In genomic region chrX:10989386-10989785, GRCh38 we compare ENCODE assay signal across 27 cellular contexts.
A peak's percentile ranks its signal among the peaks of the same experiment; 100 is the strongest.
DNase-seq lines count a peak whose midpoint lies in the region; ATAC-seq and TF ChIP-seq lines count a peak whose summit lies in the region.
"Had no signal": no experiment of that assay in that cellular context is flagged by ENCODE, and none has a peak within 500 bp of the region (broad histone marks: within the 10 kb centered on the region; RNA-seq: fewer than 3 reads in every experiment).

No MANE protein-coding gene starts in this region.

- no peaks in the 10 kb centered on the region for H3K4me1 ChIP-seq in psoas muscle
- H3K4me1 ChIP-seq: body of pancreas, colonic mucosa, vagina had no signal

- no peaks in the 10 kb centered on the region for H3K27me3 Mint-ChIP-seq in WTC11 (ENCODE audit: low read depth)
- no peaks in the 10 kb centered on the region for H3K27me3 Mint-ChIP-seq in activated naive CD8-positive, alpha-beta T cell treated with anti-CD3 and anti-CD28 coated beads for 36 hours
- no peaks in the 10 kb centered on the region for H3K27me3 Mint-ChIP-seq in activated naive CD4-positive, alpha-beta T cell treated with anti-CD3 and anti-CD28 coated beads for 36 hours (ENCODE audit: low read depth)
- H3K27me3 Mint-ChIP-seq: activated CD4-positive, alpha-beta T cell treated with anti-CD3 and anti-CD28 coated beads, Interleukin-2, amount 10 ng/mL, durations not matched to agents 24 days and 14 days; activated naive CD8-positive, alpha-beta T cell; stimulated activated memory B cell treated with anti-CD40 and anti-IgM and Interleukin-4, amounts not matched to agents 10 μg/mL and 1 μg/mL and 100 μg/mL, for 72 hours had no signal

- in situ Hi-C loops in ACHN (cut with HindIII; ENCODE audit: low pct_ligation_motif_present, low pct_unique_long_range_greater_than_20kb, low sequenced_read_pairs), result no loop called here

- no peak overlapping the region for H3K27ac Mint-ChIP-seq in WTC11
- H3K27ac Mint-ChIP-seq in activated naive CD8-positive, alpha-beta T cell treated with anti-CD3 and anti-CD28 coated beads for 36 hours, result no peak overlapping the region
- no peak overlapping the region for H3K27ac Mint-ChIP-seq in activated naive CD4-positive, alpha-beta T cell treated with anti-CD3 and anti-CD28 coated beads for 36 hours
- H3K27ac Mint-ChIP-seq: activated CD4-positive, alpha-beta T cell treated with anti-CD3 and anti-CD28 coated beads, Interleukin-2, amount 10 ng/mL, durations not matched to agents 24 days and 14 days; activated naive CD8-positive, alpha-beta T cell; CD14-positive monocyte; nephron progenitor cell; stimulated activated memory B cell treated with anti-CD40 and anti-IgM and Interleukin-4, amounts not matched to agents 10 μg/mL and 1 μg/mL and 100 μg/mL, for 72 hours had no signal

- TF ChIP-seq CTCF in WTC11 (IDR thresholded peaks at IDR 0.05) (no peak), psoas muscle (IDR thresholded peaks at IDR 0.05) (no peak)

- no peak overlapping the region for H3K4me3 ChIP-seq in psoas muscle
- H3K4me3 ChIP-seq: body of pancreas, colonic mucosa, MG63, vagina had no signal

- no peak overlapping the region for H3K27ac ChIP-seq in psoas muscle
- H3K27ac ChIP-seq: body of pancreas, colonic mucosa, vagina had no signal

- 69 to 77% (median 75%) methylated on average over 3 of the region's 3 CpGs for WGBS in psoas muscle, 3 donors

- H3K4me3 Mint-ChIP-seq in WTC11, result no peak overlapping the region
- H3K4me3 Mint-ChIP-seq in activated naive CD8-positive, alpha-beta T cell treated with anti-CD3 and anti-CD28 coated beads for 36 hours, result no peak overlapping the region
- H3K4me3 Mint-ChIP-seq in activated naive CD4-positive, alpha-beta T cell treated with anti-CD3 and anti-CD28 coated beads for 36 hours, result no peak overlapping the region
- H3K4me3 Mint-ChIP-seq: activated CD4-positive, alpha-beta T cell treated with anti-CD3 and anti-CD28 coated beads, Interleukin-2, amount 10 ng/mL, durations not matched to agents 24 days and 14 days; activated naive CD8-positive, alpha-beta T cell; CD14-positive monocyte; nephron progenitor cell; stimulated activated memory B cell treated with anti-CD40 and anti-IgM and Interleukin-4, amounts not matched to agents 10 μg/mL and 1 μg/mL and 100 μg/mL, for 72 hours had no signal

- no peaks in the 10 kb centered on the region for H3K9me3 ChIP-seq in psoas muscle
- H3K9me3 ChIP-seq: body of pancreas, colonic mucosa, MG63, vagina had no signal

- no peaks in the 10 kb centered on the region for H3K36me3 ChIP-seq in psoas muscle (ENCODE audit: insufficient read depth in 1 of 2, low read depth in 1 of 2)
- H3K36me3 ChIP-seq: colonic mucosa, MG63, vagina had no signal

- POLR2A ChIA-PET in WTC11 (lab: Charles Lee), result no interaction called here

- H3K9me3 Mint-ChIP-seq in WTC11, result no peaks in the 10 kb centered on the region
- no peaks in the 10 kb centered on the region for H3K9me3 Mint-ChIP-seq in activated naive CD8-positive, alpha-beta T cell treated with anti-CD3 and anti-CD28 coated beads for 36 hours
- H3K9me3 Mint-ChIP-seq in activated naive CD4-positive, alpha-beta T cell treated with anti-CD3 and anti-CD28 coated beads for 36 hours, result peaks cover 2% of the 10 kb centered on the region
- H3K9me3 Mint-ChIP-seq: stimulated activated memory B cell treated with anti-CD40 and anti-IgM and Interleukin-4, amounts not matched to agents 10 μg/mL and 1 μg/mL and 100 μg/mL, for 72 hours had no signal

- intact Hi-C loops in activated naive CD4-positive, alpha-beta T cell treated with anti-CD3 and anti-CD28 coated beads for 36 hours (cut with micrococcal nuclease), result no loop called here
- intact Hi-C loops in psoas muscle (cut with DNase I), result no loop called here

- ATAC-seq in WTC11 (0 out of 2 replicates have a peak, but pooled peaks have one; percentile 34), psoas muscle (no peak)
- ATAC-seq: body of pancreas; PC-3; stimulated activated memory B cell treated with anti-CD40 and anti-IgM and Interleukin-4, amounts not matched to agents 10 μg/mL and 1 μg/mL and 100 μg/mL, for 72 hours had no signal

- H3K36me3 Mint-ChIP-seq in WTC11, result no peaks in the 10 kb centered on the region
- no peaks in the 10 kb centered on the region for H3K36me3 Mint-ChIP-seq in activated naive CD8-positive, alpha-beta T cell treated with anti-CD3 and anti-CD28 coated beads for 36 hours
- H3K36me3 Mint-ChIP-seq in activated naive CD4-positive, alpha-beta T cell treated with anti-CD3 and anti-CD28 coated beads for 36 hours (ENCODE audit: low read depth), result no peaks in the 10 kb centered on the region
- H3K36me3 Mint-ChIP-seq: activated naive CD8-positive, alpha-beta T cell; CD14-positive monocyte; stimulated activated memory B cell treated with anti-CD40 and anti-IgM and Interleukin-4, amounts not matched to agents 10 μg/mL and 1 μg/mL and 100 μg/mL, for 72 hours had no signal

- DNase-seq in ACHN, result peak; percentile 19
- DNase-seq in HS-27A (ENCODE audit: low read depth), result peak; percentile 36
- DNase-seq in WTC11 (ENCODE audit: low spot score), result no peak
- peak; percentile 31 for DNase-seq in kidney tubule cell (ENCODE audit: low spot score)
- DNase-seq in activated naive CD8-positive, alpha-beta T cell treated with anti-CD3 and anti-CD28 coated beads for 36 hours, result no peak
- no peak for DNase-seq in activated naive CD4-positive, alpha-beta T cell treated with anti-CD3 and anti-CD28 coated beads for 36 hours
- no peak for DNase-seq in 8988T
- DNase-seq in psoas muscle, result no peak
- DNase-seq: activated CD4-positive, alpha-beta T cell treated with anti-CD3 and anti-CD28 coated beads, Interleukin-2, amount 10 ng/mL, durations not matched to agents 24 days and 14 days; body of pancreas; colonic mucosa; GF-D8; HCEC 1CT; left cardiac atrium; MG63; NCI-H1436 treated with DMSO at 0.1 percent for 48 hours; NCI-H2171; NCI-H82; nephron progenitor cell; PC-3; posterior cingulate gyrus; SHP77 treated with DMSO at 0.1 percent for 48 hours; stimulated activated CD4-positive, alpha-beta T cell treated with anti-CD3 and anti-CD28 coated beads, Interleukin-2, amount 100 ng/mL, for 24 hours had no signal

- CTCF ChIA-PET in WTC11 (lab: Charles Lee), result no interaction called here
- CTCF ChIA-PET in activated naive CD4-positive, alpha-beta T cell treated with anti-CD3 and anti-CD28 coated beads for 36 hours (lab: Charles Lee), result no interaction called here

- H3K27me3 ChIP-seq in psoas muscle (ENCODE audit: insufficient read depth in 3 of 3, low read length in 2 of 3), result no peaks in the 10 kb centered on the region
- H3K27me3 ChIP-seq: body of pancreas, colonic mucosa, MG63, vagina had no signal

- H3K4me1 Mint-ChIP-seq in WTC11, result peaks cover 6% of the 10 kb centered on the region
- H3K4me1 Mint-ChIP-seq in activated naive CD8-positive, alpha-beta T cell treated with anti-CD3 and anti-CD28 coated beads for 36 hours, result no peaks in the 10 kb centered on the region
- H3K4me1 Mint-ChIP-seq in activated naive CD4-positive, alpha-beta T cell treated with anti-CD3 and anti-CD28 coated beads for 36 hours (ENCODE audit: low read depth), result no peaks in the 10 kb centered on the region
- H3K4me1 Mint-ChIP-seq: activated CD4-positive, alpha-beta T cell treated with anti-CD3 and anti-CD28 coated beads, Interleukin-2, amount 10 ng/mL, durations not matched to agents 24 days and 14 days; CD14-positive monocyte; nephron progenitor cell; stimulated activated memory B cell treated with anti-CD40 and anti-IgM and Interleukin-4, amounts not matched to agents 10 μg/mL and 1 μg/mL and 100 μg/mL, for 72 hours had no signal

TF ChIP-seq in WTC11, 78 proteins besides CTCF, POLR2A, EP300 and RAD21:
- TF ChIP-seq, protein P1, sequence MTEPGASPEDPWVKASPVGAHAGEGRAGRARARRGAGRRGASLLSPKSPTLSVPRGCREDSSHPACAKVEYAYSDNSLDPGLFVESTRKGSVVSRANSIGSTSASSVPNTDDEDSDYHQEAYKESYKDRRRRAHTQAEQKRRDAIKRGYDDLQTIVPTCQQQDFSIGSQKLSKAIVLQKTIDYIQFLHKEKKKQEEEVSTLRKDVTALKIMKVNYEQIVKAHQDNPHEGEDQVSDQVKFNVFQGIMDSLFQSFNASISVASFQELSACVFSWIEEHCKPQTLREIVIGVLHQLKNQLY (CRISPR knock-in tag; IDR thresholded peaks at IDR 0.05), result no peak
- no peak for TF ChIP-seq IRF2 (CRISPR knock-in tag; IDR thresholded peaks at IDR 0.05; ENCODE audit: borderline replicate concordance, low read depth)
- no peak for TF ChIP-seq OVOL2 (CRISPR knock-in tag; IDR thresholded peaks at IDR 0.05; ENCODE audit: borderline replicate concordance)
- TF ChIP-seq, protein P2, sequence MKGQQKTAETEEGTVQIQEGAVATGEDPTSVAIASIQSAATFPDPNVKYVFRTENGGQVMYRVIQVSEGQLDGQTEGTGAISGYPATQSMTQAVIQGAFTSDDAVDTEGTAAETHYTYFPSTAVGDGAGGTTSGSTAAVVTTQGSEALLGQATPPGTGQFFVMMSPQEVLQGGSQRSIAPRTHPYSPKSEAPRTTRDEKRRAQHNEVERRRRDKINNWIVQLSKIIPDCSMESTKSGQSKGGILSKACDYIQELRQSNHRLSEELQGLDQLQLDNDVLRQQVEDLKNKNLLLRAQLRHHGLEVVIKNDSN (CRISPR knock-in tag; IDR thresholded peaks at IDR 0.05), result no peak
- no peak for TF ChIP-seq SMAD3 (CRISPR knock-in tag; IDR thresholded peaks at IDR 0.05; ENCODE audit: borderline replicate concordance)
- no peak for TF ChIP-seq CREM (CRISPR knock-in tag; IDR thresholded peaks at IDR 0.05)
- no peak for TF ChIP-seq ZNF671 (CRISPR knock-in tag; IDR thresholded peaks at IDR 0.05)
- TF ChIP-seq MXD4 (CRISPR knock-in tag; IDR thresholded peaks at IDR 0.05; ENCODE audit: borderline replicate concordance), result no peak
TF ChIP-seq in WTC11: peak in this region for 0.

Comparison
In these comparisons a context has a peak if more than half of its experiments do, and no peak if none do; other contexts are left out.
1. DNase-seq: peak in ACHN (single experiment), HS-27A (single experiment) and kidney tubule cell (single experiment); none in WTC11 (single experiment), activated naive CD8-positive, alpha-beta T cell treated with anti-CD3 and anti-CD28 coated beads for 36 hours (single experiment), activated naive CD4-positive, alpha-beta T cell treated with anti-CD3 and anti-CD28 coated beads for 36 hours (single experiment), 8988T (single experiment) and psoas muscle (0 of 2).